Comparison of ENCODE assay signal across 14 cellular contexts in genomic region chr1:244952280-244952933, GRCh38.
DNase-seq lines count a peak whose midpoint lies in the region; ATAC-seq, FAIRE-seq and TF ChIP-seq lines count a peak whose summit lies in the region.
"Had no signal": no experiment of that assay in that cellular context is flagged by ENCODE, and none has a peak within 500 bp of the region (broad histone marks: within the 10 kb centered on the region; RNA-seq: fewer than 3 reads in every experiment).

No MANE protein-coding gene starts in this region.

- no peak for TF ChIP-seq RAD21 in GM12878 (IDR thresholded peaks at IDR 0.05; ENCODE audit: insufficient read depth, low read depth, low read length)

- DNase-seq in GM12878 (ENCODE audit: low read depth, low spot score) (no peak), mesenchymal stem cell (no peak), LoVo (ENCODE audit: low spot score) (no peak)
- DNase-seq: activated CD4-positive, alpha-beta T cell treated with anti-CD3 and anti-CD28 coated beads, Interleukin-2, amount 10 ng/mL, durations not matched to agents 24 days and 14 days; caudate nucleus; Kasumi-1; NCI-H1930; ovary had no signal

- no peak overlapping the region for H2BK120ac ChIP-seq in mesenchymal stem cell (ENCODE audit: low read depth, low read length)

- SMC1A ChIA-PET in GM12878 (lab: Charles Lee; ENCODE audit: uncharacterized antibody, unreplicated experiment), result interaction anchor here (0.6 to 2.1 kb wide), 7 partner anchors 12 to 153 kb away, joined by 3 to 13 read pairs (median 5); a partner anchor contains a TSS

- H4K8ac ChIP-seq in mesenchymal stem cell (ENCODE audit: low read length), result no peak overlapping the region

- WGBS in GM12878 (ENCODE audit: insufficient coverage, insufficient replicate concordance, low lambda C conversion rate, missing lambda C conversion rate), result 82% methylated on average over 5 of the region's 5 CpGs
- WGBS in mesenchymal stem cell, result 99% methylated on average over 5 of the region's 5 CpGs

- no peak overlapping the region for H3K14ac ChIP-seq in mesenchymal stem cell (ENCODE audit: low read length in 2 of 2)

- no peak overlapping the region for H3K4ac ChIP-seq in mesenchymal stem cell (ENCODE audit: low read depth in 1 of 2, low read length in 2 of 2)

- H2BK12ac ChIP-seq in mesenchymal stem cell (ENCODE audit: low read length in 2 of 2), result no peak overlapping the region

- TF ChIP-seq EP300 in GM12878 (IDR thresholded peaks at IDR 0.05; ENCODE audit: borderline replicate concordance in 1 of 2, control insufficient read depth in 1 of 2, low read depth in 2 of 2, low read length in 2 of 2), result no peak

- RAD21 ChIA-PET in GM12878 (lab: Charles Lee; ENCODE audit: unreplicated experiment), result interaction anchor here (1.0 to 1.6 kb wide), 4 partner anchors 10 to 90 kb away, joined by 3 to 7 read pairs (median 4); a partner anchor contains a TSS

- CTCF ChIA-PET in GM12878 (lab: Yijun Ruan, JAX), result interaction anchor here (0.7 to 7.4 kb wide), 3 partner anchors 11 to 59 kb away, joined by 3 to 32 read pairs (median 4); no protein-coding TSS in a partner anchor

- H3K18ac ChIP-seq in mesenchymal stem cell (ENCODE audit: low read depth in 1 of 2, low read length in 2 of 2), result no peak overlapping the region

- no peak for TF ChIP-seq CTCF in GM12878 (IDR thresholded peaks at IDR 0.05 in 2 of 3, conservative IDR thresholded peaks at IDR 0.05 in 1 of 3; ENCODE audit: control insufficient read depth in 2 of 3, extremely low read depth in 1 of 3, insufficient read depth in 1 of 3, low read depth in 3 of 3, low read length in 3 of 3)

- intact Hi-C loops in GM12878 (cut with micrococcal nuclease; ENCODE audit: unreplicated experiment), result no loop called here

- H3K79me1 ChIP-seq in mesenchymal stem cell (replicated peaks; ENCODE audit: low read length, poor library complexity, severe bottlenecking), result no peaks in the 10 kb centered on the region

- H3K9me3 ChIP-seq in BLaER1 treated with 17β-estradiol and CSF1 and Interleukin-3, amounts not matched to agents 10 nM and 100 nM (replicated peaks in 1 of 11), result peaks cover 0 to 5% (median 0%) of the 10 kb centered on the region in 11 experiments; a peak in 1 of 22 replicates
- no peaks in the 10 kb centered on the region for H3K9me3 ChIP-seq in GM12878 (replicated peaks; ENCODE audit: control insufficient read depth, insufficient read depth, low read length)
- no peaks in the 10 kb centered on the region for H3K9me3 ChIP-seq in mesenchymal stem cell (ENCODE audit: control insufficient read depth, low read length)
- H3K9me3 ChIP-seq: ovary had no signal

- no peaks in the 10 kb centered on the region for H4K20me1 ChIP-seq in BLaER1 treated with 17β-estradiol and CSF1 and Interleukin-3, amounts not matched to agents 10 nM and 100 nM
- no peaks in the 10 kb centered on the region for H4K20me1 ChIP-seq in GM12878 (ENCODE audit: control insufficient read depth, insufficient read depth)

- ATAC-seq in GM19467 (IDR thresholded peaks at IDR 0.05; ENCODE audit: unreplicated experiment), result peak; percentile 3
- peak; percentile 9 for ATAC-seq in HG03139 (IDR thresholded peaks at IDR 0.05; ENCODE audit: unreplicated experiment)
- peak; percentile 30 for ATAC-seq in GM12878
- ATAC-seq in GM21367 (IDR thresholded peaks at IDR 0.05; ENCODE audit: unreplicated experiment), result no peak
- ATAC-seq in GM18520 (IDR thresholded peaks at IDR 0.05; ENCODE audit: unreplicated experiment), result no peak

- no peak overlapping the region for H3K4me3 ChIP-seq in BLaER1 treated with 17β-estradiol and CSF1 and Interleukin-3, amounts not matched to agents 10 nM and 100 nM
- H3K4me3 ChIP-seq in GM12878 (no peak overlapping the region), mesenchymal stem cell (ENCODE audit: insufficient read depth in 1 of 2, low read depth in 1 of 2, low read length in 2 of 2) (no peak overlapping the region)
- H3K4me3 ChIP-seq: ovary had no signal

- no peak overlapping the region; a peak in 1 of 22 replicates for H3K9ac ChIP-seq in BLaER1 treated with 17β-estradiol and CSF1 and Interleukin-3, amounts not matched to agents 10 nM and 100 nM
- H3K9ac ChIP-seq in GM12878 (ENCODE audit: control insufficient read depth, insufficient read depth, low read length) (no peak overlapping the region), mesenchymal stem cell (ENCODE audit: low read length) (no peak overlapping the region)

- in situ Hi-C loops in GM12878 (cut with MboI), result no loop called here

- no peak overlapping the region for H2BK5ac ChIP-seq in mesenchymal stem cell (ENCODE audit: low read depth, low read length, poor library complexity, severe bottlenecking)

- H3K4me2 ChIP-seq in BLaER1 treated with 17β-estradiol and CSF1 and Interleukin-3, amounts not matched to agents 10 nM and 100 nM, result peak overlapping the region in 9 of 11 experiments; percentile 40 to 58 (median 48); a peak in 16 of 22 replicates
- H3K4me2 ChIP-seq in GM12878 (ENCODE audit: control insufficient read depth, insufficient read depth) (no peak overlapping the region), mesenchymal stem cell (ENCODE audit: low read length, poor library complexity, severe bottlenecking) (no peak overlapping the region)

- no peak overlapping the region for H3K23ac ChIP-seq in mesenchymal stem cell (ENCODE audit: low read length in 2 of 2)

- H2AK5ac ChIP-seq in mesenchymal stem cell (ENCODE audit: low read length, severe bottlenecking), result no peak overlapping the region

- POLR2A ChIA-PET in GM12878 (lab: Charles Lee), result interaction anchor here (0.6 to 1.6 kb wide), 4 partner anchors 12 to 116 kb away, joined by 3 to 10 read pairs (median 8); a partner anchor contains a TSS

- H4K91ac ChIP-seq in mesenchymal stem cell (ENCODE audit: low read length), result no peak overlapping the region

- no peaks in the 10 kb centered on the region for H3K36me3 ChIP-seq in BLaER1 treated with 17β-estradiol and CSF1 and Interleukin-3, amounts not matched to agents 10 nM and 100 nM
- H3K36me3 ChIP-seq in GM12878 (ENCODE audit: control insufficient read depth in 2 of 2, insufficient read depth in 2 of 2, low read length in 1 of 2), result no peaks in the 10 kb centered on the region
- no peaks in the 10 kb centered on the region for H3K36me3 ChIP-seq in mesenchymal stem cell (ENCODE audit: control insufficient read depth in 1 of 2, insufficient read depth in 2 of 2, low read depth in 1 of 2, low read length in 2 of 2)
- H3K36me3 ChIP-seq: ovary had no signal

- H3K79me2 ChIP-seq in GM12878 (ENCODE audit: control insufficient read depth, insufficient read depth, low read length), result no peaks in the 10 kb centered on the region

- BruUV-seq in GM12878 (replicated peaks; lab: Mats Ljungman, UMichigan), result no TSS peak

- H3K27ac ChIP-seq in BLaER1 treated with 17β-estradiol and CSF1 and Interleukin-3, amounts not matched to agents 10 nM and 100 nM, result peak overlapping the region in 5 of 11 experiments; percentile 9 to 20 (median 14); a peak in 5 of 22 replicates
- 0 out of 2 replicates have a peak overlapping the region, but pooled peaks have one; percentile 7 for H3K27ac ChIP-seq in GM12878 (ENCODE audit: control insufficient read depth, insufficient read depth)
- H3K27ac ChIP-seq in mesenchymal stem cell (ENCODE audit: low read length, poor library complexity, severe bottlenecking), result no peak overlapping the region
- H3K27ac ChIP-seq: ovary had no signal

- peaks cover 8 to 28% (median 23%) of the 10 kb centered on the region in 10 experiments; a peak in 18 of 20 replicates for H3K4me1 ChIP-seq in BLaER1 treated with 17β-estradiol and CSF1 and Interleukin-3, amounts not matched to agents 10 nM and 100 nM
- H3K4me1 ChIP-seq in GM12878 (ENCODE audit: control insufficient read depth, insufficient read depth, low read length) (peaks cover under 1% of the 10 kb centered on the region; the same call in 1 of the 2 replicates), mesenchymal stem cell (ENCODE audit: control insufficient read depth, insufficient read depth, low read depth, low read length) (no peaks in the 10 kb centered on the region)

- H3K27me3 ChIP-seq in BLaER1 treated with 17β-estradiol and CSF1 and Interleukin-3, amounts not matched to agents 10 nM and 100 nM, result no peaks in the 10 kb centered on the region
- H3K27me3 ChIP-seq in GM12878 (replicated peaks in 1 of 2; ENCODE audit: control insufficient read depth in 2 of 2, insufficient read depth in 2 of 2, low read length in 1 of 2) (no peaks in the 10 kb centered on the region), mesenchymal stem cell (ENCODE audit: control insufficient read depth in 1 of 2, insufficient read depth in 1 of 2, low read length in 2 of 2) (no peaks in the 10 kb centered on the region)
- H3K27me3 ChIP-seq: ovary had no signal

- H2BK15ac ChIP-seq in mesenchymal stem cell (ENCODE audit: low read depth, poor library complexity, severe bottlenecking), result no peak overlapping the region

- no peak for FAIRE-seq in GM12878 (lab: Jason Lieb, UNC)
- FAIRE-seq: D721Med had no signal

- no peak for TF ChIP-seq POLR2A in GM12878 (IDR thresholded peaks at IDR 0.05; ENCODE audit: low read depth, low read length)

- no peak overlapping the region; the same call in 1 of the 2 replicates for H2AFZ ChIP-seq in GM12878 (ENCODE audit: control insufficient read depth, low read depth, low read length)
- H2AFZ ChIP-seq in mesenchymal stem cell (ENCODE audit: low read depth, low read length), result no peak overlapping the region

TF ChIP-seq in GM12878, 131 proteins besides CTCF, POLR2A, EP300 and RAD21 (continues in another document):
- TF ChIP-seq SP1 (IDR thresholded peaks at IDR 0.05; ENCODE audit: low read depth, low read length) (no peak), HDGF (IDR thresholded peaks at IDR 0.05) (no peak), ZZZ3 (IDR thresholded peaks at IDR 0.05; ENCODE audit: control insufficient read depth, insufficient read length, low read depth) (no peak), RUNX3 (IDR thresholded peaks at IDR 0.05; ENCODE audit: low read length) (no peak), HDAC2 (IDR thresholded peaks at IDR 0.05) (no peak), USF1 (IDR thresholded peaks at IDR 0.05; ENCODE audit: borderline replicate concordance, extremely low read length, insufficient read depth, low read depth, low read length) (no peak), CBFB (IDR thresholded peaks at IDR 0.05; ENCODE audit: low read depth) (no peak)

Comparison
In these comparisons a context has a peak if more than half of its experiments do, and no peak if none do; other contexts are left out.
1. H3K4me2 ChIP-seq: peak in BLaER1 treated with 17β-estradiol and CSF1 and Interleukin-3, amounts not matched to agents 10 nM and 100 nM (9 of 11); none in GM12878 (single experiment) and mesenchymal stem cell (single experiment).
2. ATAC-seq: peak in GM19467 (single experiment), HG03139 (single experiment) and GM12878 (single experiment); none in GM21367 (single experiment) and GM18520 (single experiment).